Comparison of ENCODE assay signal across 1 cellular context in genomic region chrX:66013195-66013816, GRCh38.
TF ChIP-seq lines count a peak whose summit lies in the region.

No MANE protein-coding gene starts in this region.

TF ChIP-seq in HepG2, 621 proteins besides CTCF, POLR2A, EP300 and RAD21 (continued from another document):
- TF ChIP-seq REL (CRISPR knock-in tag; conservative IDR thresholded peaks at IDR 0.05) (no peak), NONO (IDR thresholded peaks at IDR 0.05) (no peak), NONO (CRISPR knock-in tag; conservative IDR thresholded peaks at IDR 0.05) (no peak), ARNT (IDR thresholded peaks at IDR 0.05) (no peak), PCBP1 (IDR thresholded peaks at IDR 0.05; ENCODE audit: borderline replicate concordance, low read depth, low read length) (no peak)
